In the genomic region with DNA sequence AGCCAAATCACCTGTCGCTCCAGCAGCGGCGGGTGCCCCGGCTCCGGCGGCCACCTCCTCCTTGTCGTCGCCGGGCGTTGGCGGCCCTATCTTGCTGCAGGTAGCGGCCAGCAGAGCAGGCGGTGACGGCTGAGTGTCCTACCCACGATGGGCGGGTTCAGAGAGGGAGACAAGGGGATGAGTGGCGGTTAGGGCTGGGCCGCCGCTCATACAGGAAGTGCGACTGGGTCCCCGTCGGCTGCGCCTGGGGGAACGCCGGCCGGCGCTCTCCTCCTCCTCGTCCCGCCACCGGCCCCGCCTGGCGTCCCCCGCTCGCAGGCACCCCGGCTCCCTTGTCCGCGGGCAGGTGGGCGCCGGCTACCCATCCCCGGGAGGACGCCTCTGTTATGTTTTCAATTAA, we compare ENCODE assay signal across 17 cellular contexts.
DNase-seq lines count a peak whose midpoint lies in the region; ATAC-seq, FAIRE-seq and TF ChIP-seq lines count a peak whose summit lies in the region.
"Had no signal": no experiment of that assay in that cellular context is flagged by ENCODE, and none has a peak within 500 bp of the region (broad histone marks: within the 10 kb centered on the region; RNA-seq: fewer than 3 reads in every experiment).

No MANE protein-coding gene starts in this region.

- no peaks in the 10 kb centered on the region for H3K36me3 Mint-ChIP-seq in activated T-helper 1 cell treated with anti-CD3 and anti-CD28 coated beads, Interleukin-12 subunit alpha, Interleukin-12 subunit beta, Interleukin-2, Interleukin-4 antibody, amounts not matched to agents 30 ng/mL and 10 ng/mL and 1 ng/mL, durations not matched to agents 14 hours and 24 hours and 36 hours (ENCODE audit: low read depth)

- H3K4me1 ChIP-seq in mesenchymal stem cell (ENCODE audit: control insufficient read depth, insufficient read depth, low read depth, low read length), result no peaks in the 10 kb centered on the region
- no peaks in the 10 kb centered on the region for H3K4me1 ChIP-seq in small intestine (ENCODE audit: control insufficient read depth in 2 of 2, insufficient read depth in 1 of 2, low read depth in 1 of 2, low read length in 1 of 2)
- H3K4me1 ChIP-seq: A549; BLaER1 treated with 17β-estradiol and CSF1 and Interleukin-3, amounts not matched to agents 10 nM and 100 nM had no signal

- H3K14ac ChIP-seq in mesenchymal stem cell (ENCODE audit: low read length in 2 of 2), result no peak overlapping the region

- H3K4me2 ChIP-seq in mesenchymal stem cell (ENCODE audit: low read length, poor library complexity, severe bottlenecking), result no peak overlapping the region
- H3K4me2 ChIP-seq: A549; BLaER1 treated with 17β-estradiol and CSF1 and Interleukin-3, amounts not matched to agents 10 nM and 100 nM; KMS-11 had no signal

- H3K23ac ChIP-seq in mesenchymal stem cell (ENCODE audit: low read length in 2 of 2), result no peak overlapping the region

- ATAC-seq in HG02840 (IDR thresholded peaks at IDR 0.05; ENCODE audit: low FRiP score, unreplicated experiment), result no peak
- ATAC-seq: A549 had no signal

- H3K27ac ChIP-seq in mesenchymal stem cell (ENCODE audit: low read length, poor library complexity, severe bottlenecking) (no peak overlapping the region), small intestine (ENCODE audit: low read depth in 1 of 2, low read length in 1 of 2) (no peak overlapping the region)
- H3K27ac ChIP-seq: A549; BLaER1 treated with 17β-estradiol and CSF1 and Interleukin-3, amounts not matched to agents 10 nM and 100 nM; KMS-11 had no signal

- DNase-seq in D341Med (ENCODE audit: low spot score), result peak; percentile 24
- DNase-seq in GM06990 (ENCODE audit: extremely low read depth, insufficient read length), result peak; percentile 0
- DNase-seq in NCI-H510A (lab: John Stamatoyannopoulos, UW), result peak; percentile 95
- no peak for DNase-seq in mesenchymal stem cell
- DNase-seq in small intestine, result no peak
- no peak for DNase-seq in activated T-helper 1 cell treated with anti-CD3 and anti-CD28 coated beads, Interleukin-12 subunit alpha, Interleukin-12 subunit beta, Interleukin-2, Interleukin-4 antibody, amounts not matched to agents 30 ng/mL and 10 ng/mL and 1 ng/mL, durations not matched to agents 14 hours and 24 hours and 36 hours (ENCODE audit: low spot score)
- DNase-seq in epidermal melanocyte (ENCODE audit: insufficient read length, low spot score), result no peak
- DNase-seq: NCI-H1436, NCI-H2107, NCI-H2227 treated with DMSO at 0.1 percent for 48 hours, NCI-H526 treated with DMSO at 0.1 percent for 48 hours, SHP77 had no signal

- no peak overlapping the region for H3K4ac ChIP-seq in mesenchymal stem cell (ENCODE audit: low read depth in 1 of 2, low read length in 2 of 2)

- FAIRE-seq in small intestine (lab: Jason Lieb, UNC), result no peak
- FAIRE-seq: A549, RCC 7860 had no signal

- H3K4me1 Mint-ChIP-seq in activated T-helper 1 cell treated with anti-CD3 and anti-CD28 coated beads, Interleukin-12 subunit alpha, Interleukin-12 subunit beta, Interleukin-2, Interleukin-4 antibody, amounts not matched to agents 30 ng/mL and 10 ng/mL and 1 ng/mL, durations not matched to agents 14 hours and 24 hours and 36 hours (ENCODE audit: low read depth), result no peaks in the 10 kb centered on the region

- no peak overlapping the region for H2AFZ ChIP-seq in mesenchymal stem cell (ENCODE audit: low read depth, low read length)

- intact Hi-C loops in activated T-helper 1 cell treated with anti-CD3 and anti-CD28 coated beads, Interleukin-12 subunit alpha, Interleukin-12 subunit beta, Interleukin-2, Interleukin-4 antibody, amounts not matched to agents 30 ng/mL and 10 ng/mL and 1 ng/mL, durations not matched to agents 14 hours and 24 hours and 36 hours (cut with micrococcal nuclease), result no loop called here

- H4K91ac ChIP-seq in mesenchymal stem cell (ENCODE audit: low read length), result peak overlapping the region; percentile 11

- no peaks in the 10 kb centered on the region for H3K79me1 ChIP-seq in mesenchymal stem cell (replicated peaks; ENCODE audit: low read length, poor library complexity, severe bottlenecking)

- no peak overlapping the region for H2BK5ac ChIP-seq in mesenchymal stem cell (ENCODE audit: low read depth, low read length, poor library complexity, severe bottlenecking)

- H3K27me3 ChIP-seq in GM06990 (replicated peaks; ENCODE audit: control insufficient read depth, insufficient read depth, low read length), result no peaks in the 10 kb centered on the region
- no peaks in the 10 kb centered on the region for H3K27me3 ChIP-seq in mesenchymal stem cell (ENCODE audit: control insufficient read depth in 1 of 2, insufficient read depth in 1 of 2, low read length in 2 of 2)
- no peaks in the 10 kb centered on the region for H3K27me3 ChIP-seq in small intestine (ENCODE audit: control insufficient read depth in 2 of 2, insufficient read depth in 2 of 2, low read length in 2 of 2)
- H3K27me3 ChIP-seq: BLaER1 treated with 17β-estradiol and CSF1 and Interleukin-3, amounts not matched to agents 10 nM and 100 nM had no signal

- H3K36me3 ChIP-seq in GM06990 (ENCODE audit: control insufficient read depth, insufficient read depth, low read length) (no peaks in the 10 kb centered on the region), mesenchymal stem cell (ENCODE audit: control insufficient read depth in 1 of 2, insufficient read depth in 2 of 2, low read depth in 1 of 2, low read length in 2 of 2) (no peaks in the 10 kb centered on the region), small intestine (ENCODE audit: control insufficient read depth in 2 of 2, insufficient read depth in 2 of 2, low read length in 2 of 2) (no peaks in the 10 kb centered on the region)
- H3K36me3 ChIP-seq: BLaER1 treated with 17β-estradiol and CSF1 and Interleukin-3, amounts not matched to agents 10 nM and 100 nM had no signal

- no peak overlapping the region for H2BK12ac ChIP-seq in mesenchymal stem cell (ENCODE audit: low read length in 2 of 2)

- no peaks in the 10 kb centered on the region for H3K9me3 ChIP-seq in mesenchymal stem cell (ENCODE audit: control insufficient read depth, low read length)
- H3K9me3 ChIP-seq in small intestine (ENCODE audit: control insufficient read depth, low read depth), result no peaks in the 10 kb centered on the region
- H3K9me3 ChIP-seq: A549 had no signal

- H3K4me3 Mint-ChIP-seq in activated T-helper 1 cell treated with anti-CD3 and anti-CD28 coated beads, Interleukin-12 subunit alpha, Interleukin-12 subunit beta, Interleukin-2, Interleukin-4 antibody, amounts not matched to agents 30 ng/mL and 10 ng/mL and 1 ng/mL, durations not matched to agents 14 hours and 24 hours and 36 hours, result no peak overlapping the region

- no peak for TF ChIP-seq CTCF in GM06990 (IDR thresholded peaks at IDR 0.05; ENCODE audit: insufficient read depth, low read length, poor library complexity, severe bottlenecking)

- no peak overlapping the region for H3K27ac Mint-ChIP-seq in activated T-helper 1 cell treated with anti-CD3 and anti-CD28 coated beads, Interleukin-12 subunit alpha, Interleukin-12 subunit beta, Interleukin-2, Interleukin-4 antibody, amounts not matched to agents 30 ng/mL and 10 ng/mL and 1 ng/mL, durations not matched to agents 14 hours and 24 hours and 36 hours

- H3K9ac ChIP-seq in mesenchymal stem cell (ENCODE audit: low read length), result no peak overlapping the region
- H3K9ac ChIP-seq: BLaER1 treated with 17β-estradiol and CSF1 and Interleukin-3, amounts not matched to agents 10 nM and 100 nM; KMS-11 had no signal

- no peak overlapping the region for H2BK15ac ChIP-seq in mesenchymal stem cell (ENCODE audit: low read depth, poor library complexity, severe bottlenecking)

- H4K8ac ChIP-seq in mesenchymal stem cell (ENCODE audit: low read length), result no peak overlapping the region

- H3K27me3 Mint-ChIP-seq in activated T-helper 1 cell treated with anti-CD3 and anti-CD28 coated beads, Interleukin-12 subunit alpha, Interleukin-12 subunit beta, Interleukin-2, Interleukin-4 antibody, amounts not matched to agents 30 ng/mL and 10 ng/mL and 1 ng/mL, durations not matched to agents 14 hours and 24 hours and 36 hours (ENCODE audit: insufficient read depth), result no peaks in the 10 kb centered on the region

- H3K4me3 ChIP-seq in GM06990 (replicated peaks; ENCODE audit: low read depth, low read length) (no peak overlapping the region), mesenchymal stem cell (ENCODE audit: insufficient read depth in 1 of 2, low read depth in 1 of 2, low read length in 2 of 2) (no peak overlapping the region), small intestine (ENCODE audit: low read depth in 1 of 2, low read length in 2 of 2) (no peak overlapping the region)
- H3K4me3 ChIP-seq: A549; BLaER1 treated with 17β-estradiol and CSF1 and Interleukin-3, amounts not matched to agents 10 nM and 100 nM had no signal

- H3K9me3 Mint-ChIP-seq in activated T-helper 1 cell treated with anti-CD3 and anti-CD28 coated beads, Interleukin-12 subunit alpha, Interleukin-12 subunit beta, Interleukin-2, Interleukin-4 antibody, amounts not matched to agents 30 ng/mL and 10 ng/mL and 1 ng/mL, durations not matched to agents 14 hours and 24 hours and 36 hours, result peaks cover 4% of the 10 kb centered on the region

- 96% methylated on average over 30 of the region's 41 CpGs for WGBS in mesenchymal stem cell
- WGBS in small intestine, 3 donors, result 92 to 96% (median 93%) methylated on average over 39 to 41 of the region's 41 CpGs

- no peak overlapping the region for H3K18ac ChIP-seq in mesenchymal stem cell (ENCODE audit: low read depth in 1 of 2, low read length in 2 of 2)

- H2AK5ac ChIP-seq in mesenchymal stem cell (ENCODE audit: low read length, severe bottlenecking), result no peak overlapping the region

- no peak overlapping the region for H2BK120ac ChIP-seq in mesenchymal stem cell (ENCODE audit: low read depth, low read length)

Comparison
In these comparisons a context has a peak if more than half of its experiments do, and no peak if none do; other contexts are left out.
1. DNase-seq: peak in D341Med (single experiment), GM06990 (single experiment) and NCI-H510A (single experiment); none in mesenchymal stem cell (single experiment), small intestine (single experiment), activated T-helper 1 cell treated with anti-CD3 and anti-CD28 coated beads, Interleukin-12 subunit alpha, Interleukin-12 subunit beta, Interleukin-2, Interleukin-4 antibody, amounts not matched to agents 30 ng/mL and 10 ng/mL and 1 ng/mL, durations not matched to agents 14 hours and 24 hours and 36 hours (single experiment) and epidermal melanocyte (single experiment).